In genomic region chr4:86443495-86443894, GRCh38 we compare ENCODE assay signal across 1 cellular context.
TF ChIP-seq lines count a peak whose summit lies in the region.

No MANE protein-coding gene starts in this region.

TF ChIP-seq in WTC11, 78 proteins besides CTCF, POLR2A, EP300 and RAD21 (continued from another document):
- TF ChIP-seq ZSCAN18 (CRISPR knock-in tag; IDR thresholded peaks at IDR 0.05) (no peak), RELA (CRISPR knock-in tag; IDR thresholded peaks at IDR 0.05; ENCODE audit: borderline replicate concordance) (no peak), CREB1 (CRISPR knock-in tag; IDR thresholded peaks at IDR 0.05) (no peak), NFATC4 (CRISPR knock-in tag; IDR thresholded peaks at IDR 0.05) (no peak)
